1 cellular context compared by ENCODE assay signal in the genomic region with DNA sequence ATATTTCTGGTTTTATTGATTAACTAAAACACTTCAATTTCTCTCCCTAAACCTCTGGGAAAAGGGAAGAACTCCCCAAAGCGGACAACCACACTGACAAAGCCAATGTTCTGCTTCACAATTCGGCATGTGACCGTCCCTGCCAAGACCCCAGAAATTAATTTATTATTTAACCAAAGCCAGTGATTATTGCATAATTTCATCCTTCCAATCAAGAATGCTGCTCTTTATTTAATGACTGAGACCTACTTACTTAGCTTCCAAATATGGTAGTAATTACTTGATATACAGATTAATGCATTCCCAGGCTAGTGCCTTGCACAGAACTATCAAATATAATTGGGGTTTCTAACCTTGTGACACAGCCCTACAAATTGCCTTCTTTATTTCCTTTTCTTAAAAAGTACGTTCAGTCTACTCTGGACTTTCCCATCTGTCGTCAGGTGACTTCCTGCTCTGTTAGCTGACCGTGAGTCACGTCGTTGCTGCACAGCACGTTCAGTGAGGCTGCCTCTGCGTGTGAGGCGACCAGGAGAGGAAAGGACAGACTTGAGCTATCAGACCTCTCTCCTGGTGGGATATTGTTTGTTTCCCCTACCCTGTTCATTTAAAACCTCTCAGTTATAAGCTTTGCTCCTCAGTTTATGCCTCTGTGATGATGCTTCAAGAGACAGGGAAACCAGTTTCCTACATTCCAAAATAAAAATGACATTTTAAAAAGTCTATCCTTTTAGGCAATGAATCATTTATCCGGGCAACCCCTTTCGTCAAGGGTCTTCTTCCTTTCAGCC.
TF ChIP-seq lines count a peak whose summit lies in the region.

No MANE protein-coding gene starts in this region.

TF ChIP-seq in H1, 55 proteins besides CTCF, POLR2A, EP300 and RAD21:
- TF ChIP-seq HDAC2 (IDR thresholded peaks at IDR 0.05; ENCODE audit: borderline replicate concordance in 1 of 2, low read depth in 2 of 2, low read length in 2 of 2) (no peak), ATF3 (IDR thresholded peaks at IDR 0.05; ENCODE audit: insufficient read depth, low read depth, low read length) (no peak), BACH1 (IDR thresholded peaks at IDR 0.05; ENCODE audit: low read length) (no peak), SIN3A (conservative IDR thresholded peaks at IDR 0.05 in 1 of 2, IDR thresholded peaks at IDR 0.05 in 1 of 2; ENCODE audit: low read depth in 1 of 2, low read length in 2 of 2) (no peak), RFX5 (IDR thresholded peaks at IDR 0.05; ENCODE audit: borderline replicate concordance, low read depth, low read length) (no peak), NANOG (IDR thresholded peaks at IDR 0.05; ENCODE audit: insufficient read depth, low read depth, low read length, poor library complexity, severe bottlenecking) (no peak), KDM4A (IDR thresholded peaks at IDR 0.05; ENCODE audit: low read depth, low read length, severe bottlenecking) (no peak), NRF1 (IDR thresholded peaks at IDR 0.05; ENCODE audit: low read depth, low read length) (no peak), CBX5 (IDR thresholded peaks at IDR 0.05; ENCODE audit: low read depth, low read length) (no peak), TAF7 (optimal IDR thresholded peaks at IDR 0.05; ENCODE audit: borderline replicate concordance, low read depth, low read length) (no peak), RBBP5 (IDR thresholded peaks at IDR 0.05; ENCODE audit: borderline replicate concordance, low read depth, low read length) (no peak), TEAD4 (IDR thresholded peaks at IDR 0.05; ENCODE audit: low read depth, low read length) (no peak), EGR1 (IDR thresholded peaks at IDR 0.05; ENCODE audit: borderline replicate concordance, low read depth, low read length) (no peak), CBX8 (IDR thresholded peaks at IDR 0.05; ENCODE audit: borderline replicate concordance, low read depth, low read length) (no peak), YY1 (IDR thresholded peaks at IDR 0.05; ENCODE audit: low read depth, low read length) (no peak), POU5F1 (IDR thresholded peaks at IDR 0.05; ENCODE audit: low read depth, low read length) (no peak), EZH2 (IDR thresholded peaks at IDR 0.05; ENCODE audit: low read depth, low read length, severe bottlenecking) (no peak), ASH2L (IDR thresholded peaks at IDR 0.05; ENCODE audit: low read length) (no peak), SP4 (IDR thresholded peaks at IDR 0.05; ENCODE audit: low read length) (no peak)
